In genomic region chr5:95711501-95712346, GRCh38 we compare ENCODE assay signal across 1 cellular context.
TF ChIP-seq lines count a peak whose summit lies in the region.

No MANE protein-coding gene starts in this region.

TF ChIP-seq in HEK293, 187 proteins besides CTCF, POLR2A, EP300 and RAD21 (continued from another document and continues in another):
- peak; percentile 60; the same call in 1 of the 2 replicates for TF ChIP-seq SP3 (tag by site-specific recombination; IDR thresholded peaks at IDR 0.05)
- 0 out of 2 replicates have a peak, but pooled peaks have one; percentile 28 for TF ChIP-seq ZSCAN5A (tag by site-specific recombination; IDR thresholded peaks at IDR 0.05)
- no peak for TF ChIP-seq ZNF843 (tag by site-specific recombination; IDR thresholded peaks at IDR 0.05)
- no peak for TF ChIP-seq ZNF354C (tag by site-specific recombination; IDR thresholded peaks at IDR 0.05; ENCODE audit: borderline replicate concordance, low read depth)
- TF ChIP-seq OVOL3 (tag by site-specific recombination; IDR thresholded peaks at IDR 0.05) = no peak
- no peak for TF ChIP-seq PRDM2 (tag by site-specific recombination; IDR thresholded peaks at IDR 0.05; ENCODE audit: borderline replicate concordance)
- no peak for TF ChIP-seq ZNF37A (tag by site-specific recombination; IDR thresholded peaks at IDR 0.05)
- TF ChIP-seq ZBTB21 (tag by site-specific recombination; IDR thresholded peaks at IDR 0.05) = no peak
- no peak for TF ChIP-seq ZNF202 (tag by site-specific recombination; IDR thresholded peaks at IDR 0.05; ENCODE audit: borderline replicate concordance)
- no peak for TF ChIP-seq ZNF280D (tag by site-specific recombination; IDR thresholded peaks at IDR 0.05)
- TF ChIP-seq ZNF585B (tag by site-specific recombination; IDR thresholded peaks at IDR 0.05) = no peak
- TF ChIP-seq ZEB2 (tag by site-specific recombination; IDR thresholded peaks at IDR 0.05) = 0 out of 2 replicates have a peak, but pooled peaks have one; percentile 8
- no peak for TF ChIP-seq ZNF837 (tag by site-specific recombination; IDR thresholded peaks at IDR 0.05)
- no peak for TF ChIP-seq ZBTB7A (tag by site-specific recombination; IDR thresholded peaks at IDR 0.05; ENCODE audit: low read depth)
- TF ChIP-seq ZNF221 (tag by site-specific recombination; IDR thresholded peaks at IDR 0.05; ENCODE audit: borderline replicate concordance) = no peak
- TF ChIP-seq ZNF404 (tag by site-specific recombination; IDR thresholded peaks at IDR 0.05) = no peak
- no peak for TF ChIP-seq ZNF10 (tag by site-specific recombination; IDR thresholded peaks at IDR 0.05)
- TF ChIP-seq ZNF529 (tag by site-specific recombination; IDR thresholded peaks at IDR 0.05; ENCODE audit: insufficient replicate concordance) = no peak
- no peak for TF ChIP-seq ZSCAN18 (tag by site-specific recombination; IDR thresholded peaks at IDR 0.05)
- TF ChIP-seq ZNF140 (tag by site-specific recombination; IDR thresholded peaks at IDR 0.05) = no peak
- TF ChIP-seq KLF16 (tag by site-specific recombination; IDR thresholded peaks at IDR 0.05) = no peak
- no peak for TF ChIP-seq ZNF394 (tag by site-specific recombination; IDR thresholded peaks at IDR 0.05; ENCODE audit: borderline replicate concordance)
- no peak for TF ChIP-seq ZNF433 (tag by site-specific recombination; IDR thresholded peaks at IDR 0.05; ENCODE audit: low read depth)
- TF ChIP-seq ATF2 (tag by site-specific recombination; IDR thresholded peaks at IDR 0.05; ENCODE audit: low read depth) = no peak
- TF ChIP-seq ZBTB8A (tag by site-specific recombination; IDR thresholded peaks at IDR 0.05) = no peak
- TF ChIP-seq ZNF48 (tag by site-specific recombination; IDR thresholded peaks at IDR 0.05) = no peak
- no peak for TF ChIP-seq ZNF704 (tag by site-specific recombination; IDR thresholded peaks at IDR 0.05)
- TF ChIP-seq ZNF76 (tag by site-specific recombination; IDR thresholded peaks at IDR 0.05; ENCODE audit: borderline replicate concordance, low read depth) = no peak
- no peak for TF ChIP-seq GFI1B (tag by site-specific recombination; IDR thresholded peaks at IDR 0.05)
- no peak for TF ChIP-seq ZNF157 (tag by site-specific recombination; IDR thresholded peaks at IDR 0.05)
- no peak for TF ChIP-seq ZNF830 (tag by site-specific recombination; IDR thresholded peaks at IDR 0.05; ENCODE audit: low read depth)
- no peak for TF ChIP-seq REPIN1 (tag by site-specific recombination; IDR thresholded peaks at IDR 0.05; ENCODE audit: low read depth)
- TF ChIP-seq PRDM6 (tag by site-specific recombination; IDR thresholded peaks at IDR 0.05) = no peak
- peak; percentile 92 for TF ChIP-seq ZFP69B (tag by site-specific recombination; IDR thresholded peaks at IDR 0.05)
- no peak for TF ChIP-seq ZFP3 (tag by site-specific recombination; IDR thresholded peaks at IDR 0.05; ENCODE audit: low read depth)
- TF ChIP-seq ZNF664 (tag by site-specific recombination; IDR thresholded peaks at IDR 0.05) = no peak
- TF ChIP-seq SCRT2 (tag by site-specific recombination; IDR thresholded peaks at IDR 0.05) = no peak; the same call in 1 of the 2 replicates
- no peak for TF ChIP-seq ZBTB49 (tag by site-specific recombination; IDR thresholded peaks at IDR 0.05; ENCODE audit: low read depth)
- no peak for TF ChIP-seq ZNF677 (tag by site-specific recombination; IDR thresholded peaks at IDR 0.05)
- no peak for TF ChIP-seq ZNF660 (tag by site-specific recombination; IDR thresholded peaks at IDR 0.05)
- TF ChIP-seq ZNF548 (tag by site-specific recombination; IDR thresholded peaks at IDR 0.05) = no peak
- TF ChIP-seq ZNF624 (tag by site-specific recombination; IDR thresholded peaks at IDR 0.05) = no peak
- TF ChIP-seq ZNF600 (tag by site-specific recombination; IDR thresholded peaks at IDR 0.05) = peak; percentile 32; the same call in 1 of the 2 replicates
- TF ChIP-seq ZNF701 (tag by site-specific recombination; IDR thresholded peaks at IDR 0.05) = no peak
- TF ChIP-seq ZNF292 (tag by site-specific recombination; IDR thresholded peaks at IDR 0.05; ENCODE audit: borderline replicate concordance, low read depth) = no peak
- TF ChIP-seq ZFHX2 (tag by site-specific recombination; conservative IDR thresholded peaks at IDR 0.05) = no peak
- TF ChIP-seq ZNF350 (tag by site-specific recombination; IDR thresholded peaks at IDR 0.05) = no peak
- TF ChIP-seq ZNF174 (tag by site-specific recombination; IDR thresholded peaks at IDR 0.05) = no peak
- TF ChIP-seq ZNF501 (tag by site-specific recombination; IDR thresholded peaks at IDR 0.05) = peak; percentile 26; the same call in 1 of the 2 replicates
- TF ChIP-seq ZNF555 (tag by site-specific recombination; conservative IDR thresholded peaks at IDR 0.05) = no peak
- no peak for TF ChIP-seq ZNF248 (tag by site-specific recombination; IDR thresholded peaks at IDR 0.05)
